In the genomic region with DNA sequence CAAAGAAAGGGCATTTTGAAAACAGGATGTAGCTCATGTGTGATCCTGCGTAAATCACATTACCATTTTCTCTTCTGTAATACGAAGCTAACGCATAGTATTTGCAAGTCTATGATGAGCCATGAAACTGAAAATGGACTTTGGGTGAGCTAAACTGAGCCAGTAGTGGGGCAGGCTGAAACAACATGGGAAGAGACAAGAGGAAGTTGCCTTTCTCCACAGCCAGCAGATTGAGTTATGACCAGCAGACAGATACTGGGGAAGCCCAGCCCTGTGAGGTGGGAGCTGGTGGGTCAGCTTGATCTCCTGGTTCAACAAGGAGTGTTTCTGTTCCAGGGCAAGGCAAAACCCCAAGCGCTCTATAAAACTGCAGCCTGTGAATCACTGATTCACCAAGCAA, we compare ENCODE assay signal across 9 cellular contexts. TPM values are rescaled to one million over a fixed set of nuclear protein-coding genes. Genes with fewer than 3 reads are reported as not detected.
DNase-seq lines count a peak whose midpoint lies in the region; ATAC-seq and FAIRE-seq lines count a peak whose summit lies in the region.
"Had no signal": no experiment of that assay in that cellular context is flagged by ENCODE, and none has a peak within 500 bp of the region (broad histone marks: within the 10 kb centered on the region; RNA-seq: fewer than 3 reads in every experiment).

No MANE protein-coding gene starts in this region.

- H3K36me3 ChIP-seq in small intestine (ENCODE audit: control insufficient read depth in 2 of 2, insufficient read depth in 2 of 2, low read length in 2 of 2): no peaks in the 10 kb centered on the region

- H3K9me3 ChIP-seq in small intestine (ENCODE audit: control insufficient read depth, low read depth): no peaks in the 10 kb centered on the region
- H3K9me3 ChIP-seq: Caco-2 had no signal

- peak; percentile 50 for ATAC-seq in GM21381 (IDR thresholded peaks at IDR 0.05; ENCODE audit: unreplicated experiment)
- peak; percentile 50 for ATAC-seq in HG03565 (IDR thresholded peaks at IDR 0.05; ENCODE audit: unreplicated experiment)

- 77 to 90% (median 82%) methylated on average over 4 of the region's 4 CpGs for WGBS in small intestine, 3 donors

- H3K4me3 ChIP-seq in small intestine (ENCODE audit: low read depth in 1 of 2, low read length in 2 of 2): no peak overlapping the region

- no peak overlapping the region for H3K27ac Mint-ChIP-seq in activated T-helper 1 cell treated with anti-CD3 and anti-CD28 coated beads, Interleukin-12 subunit alpha, Interleukin-12 subunit beta, Interleukin-2, Interleukin-4 antibody, amounts not matched to agents 30 ng/mL and 10 ng/mL and 1 ng/mL, durations not matched to agents 14 hours and 24 hours and 36 hours

- H3K27ac ChIP-seq in layer of hippocampus (ENCODE audit: low read depth, low read length) (peak overlapping the region; percentile 21), small intestine (ENCODE audit: low read depth in 1 of 2, low read length in 1 of 2) (peak overlapping the region in 1 of 2 donors; percentile 90)

- no peaks in the 10 kb centered on the region for H3K9me3 Mint-ChIP-seq in activated T-helper 1 cell treated with anti-CD3 and anti-CD28 coated beads, Interleukin-12 subunit alpha, Interleukin-12 subunit beta, Interleukin-2, Interleukin-4 antibody, amounts not matched to agents 30 ng/mL and 10 ng/mL and 1 ng/mL, durations not matched to agents 14 hours and 24 hours and 36 hours

- peaks cover 23% of the 10 kb centered on the region for H3K4me1 Mint-ChIP-seq in activated T-helper 1 cell treated with anti-CD3 and anti-CD28 coated beads, Interleukin-12 subunit alpha, Interleukin-12 subunit beta, Interleukin-2, Interleukin-4 antibody, amounts not matched to agents 30 ng/mL and 10 ng/mL and 1 ng/mL, durations not matched to agents 14 hours and 24 hours and 36 hours (ENCODE audit: low read depth)

- DNase-seq in GDM1 (lab: John Stamatoyannopoulos, UW) (peak; percentile 50), NCI-H2227 (lab: John Stamatoyannopoulos, UW; ENCODE audit: unreplicated experiment) (no peak), NCI-H82 (lab: John Stamatoyannopoulos, UW) (no peak), small intestine (no peak)
- no peak for DNase-seq in activated T-helper 1 cell treated with anti-CD3 and anti-CD28 coated beads, Interleukin-12 subunit alpha, Interleukin-12 subunit beta, Interleukin-2, Interleukin-4 antibody, amounts not matched to agents 30 ng/mL and 10 ng/mL and 1 ng/mL, durations not matched to agents 14 hours and 24 hours and 36 hours (ENCODE audit: low spot score)
- DNase-seq: Caco-2 had no signal

- peaks cover 8% of the 10 kb centered on the region for H3K27me3 Mint-ChIP-seq in activated T-helper 1 cell treated with anti-CD3 and anti-CD28 coated beads, Interleukin-12 subunit alpha, Interleukin-12 subunit beta, Interleukin-2, Interleukin-4 antibody, amounts not matched to agents 30 ng/mL and 10 ng/mL and 1 ng/mL, durations not matched to agents 14 hours and 24 hours and 36 hours (ENCODE audit: insufficient read depth)

- intact Hi-C loops in activated T-helper 1 cell treated with anti-CD3 and anti-CD28 coated beads, Interleukin-12 subunit alpha, Interleukin-12 subunit beta, Interleukin-2, Interleukin-4 antibody, amounts not matched to agents 30 ng/mL and 10 ng/mL and 1 ng/mL, durations not matched to agents 14 hours and 24 hours and 36 hours (cut with micrococcal nuclease): no loop called here

- H3K4me1 ChIP-seq in small intestine (ENCODE audit: control insufficient read depth in 2 of 2, insufficient read depth in 1 of 2, low read depth in 1 of 2, low read length in 1 of 2): peaks cover 0 to 18% of the 10 kb centered on the region in 2 donors
- H3K4me1 ChIP-seq: Caco-2 had no signal

- no peaks in the 10 kb centered on the region for H3K27me3 ChIP-seq in layer of hippocampus (ENCODE audit: control insufficient read depth, insufficient read depth, low read length)
- H3K27me3 ChIP-seq in small intestine (ENCODE audit: control insufficient read depth in 2 of 2, insufficient read depth in 2 of 2, low read length in 2 of 2): no peaks in the 10 kb centered on the region

- no peak for FAIRE-seq in small intestine (lab: Jason Lieb, UNC)

- no peak overlapping the region for H3K4me3 Mint-ChIP-seq in activated T-helper 1 cell treated with anti-CD3 and anti-CD28 coated beads, Interleukin-12 subunit alpha, Interleukin-12 subunit beta, Interleukin-2, Interleukin-4 antibody, amounts not matched to agents 30 ng/mL and 10 ng/mL and 1 ng/mL, durations not matched to agents 14 hours and 24 hours and 36 hours

- no peaks in the 10 kb centered on the region for H3K36me3 Mint-ChIP-seq in activated T-helper 1 cell treated with anti-CD3 and anti-CD28 coated beads, Interleukin-12 subunit alpha, Interleukin-12 subunit beta, Interleukin-2, Interleukin-4 antibody, amounts not matched to agents 30 ng/mL and 10 ng/mL and 1 ng/mL, durations not matched to agents 14 hours and 24 hours and 36 hours (ENCODE audit: low read depth)

RNA-seq across cellular contexts. Expression of gene CYRIA, which starts 11.8 kb away (rescaled TPM):
- total RNA-seq in activated T-helper 1 cell treated with anti-CD3 and anti-CD28 coated beads, Interleukin-12 subunit alpha, Interleukin-12 subunit beta, Interleukin-2, Interleukin-4 antibody, amounts not matched to agents 30 ng/mL and 10 ng/mL and 1 ng/mL, durations not matched to agents 14 hours and 24 hours and 36 hours: 0.65 and 0.88 TPM in 2 replicates
- 1 to 10 TPM in 2 of 3 donors, under 1 TPM in 1; 0.45 to 2.5 (median 2.2) TPM for polyA plus RNA-seq in small intestine
